ENCODE assay signal across 14 cellular contexts in the genomic region with DNA sequence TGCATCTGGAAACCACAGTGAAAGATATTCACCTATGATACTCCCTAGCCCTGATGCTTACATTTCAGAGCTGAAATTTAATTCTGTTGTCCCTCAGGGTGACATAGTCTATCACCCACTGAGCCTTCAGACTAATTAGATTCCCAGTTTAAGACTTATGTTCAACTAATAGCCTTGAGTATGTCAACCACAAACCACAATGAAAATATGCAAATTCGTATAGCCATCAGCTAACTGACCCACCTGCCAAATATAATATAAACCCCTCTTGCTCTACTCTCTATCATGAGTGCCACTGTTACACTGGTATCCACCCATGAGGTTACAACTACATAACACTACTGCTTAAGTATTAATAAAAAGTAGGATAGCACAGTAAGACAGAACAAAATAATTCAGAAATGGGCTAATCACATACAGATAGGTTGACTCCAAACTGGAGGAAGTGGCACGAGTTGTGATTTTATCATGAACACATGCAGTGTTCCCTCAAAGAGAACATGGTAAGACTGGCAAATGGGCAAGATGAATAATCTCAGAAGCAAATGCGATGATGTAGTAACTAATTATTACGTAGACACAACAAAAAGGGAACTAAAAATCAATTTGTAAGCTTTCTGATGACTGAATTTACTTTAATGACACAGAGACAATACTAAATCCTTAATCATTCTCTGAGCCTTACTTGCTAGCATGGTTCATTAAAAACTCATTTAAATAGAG.
A peak's percentile ranks its signal among the peaks of the same experiment; 100 is the strongest.
DNase-seq lines count a peak whose midpoint lies in the region; ATAC-seq and TF ChIP-seq lines count a peak whose summit lies in the region.
"Had no signal": no experiment of that assay in that cellular context is flagged by ENCODE, and none has a peak within 500 bp of the region (broad histone marks: within the 10 kb centered on the region; RNA-seq: fewer than 3 reads in every experiment).

No MANE protein-coding gene starts in this region.

- H3K9me3 ChIP-seq in DOHH2 (ENCODE audit: control insufficient read depth, insufficient read depth, low read length) = no peaks in the 10 kb centered on the region

- H3F3A ChIP-seq in DOHH2 (ENCODE audit: control insufficient read depth, insufficient read depth) = peaks cover 14% of the 10 kb centered on the region

- H4K20me1 ChIP-seq in DOHH2 (ENCODE audit: control insufficient read depth, insufficient read depth, low read depth, low read length) = no peaks in the 10 kb centered on the region

- H3K27me3 ChIP-seq in DOHH2 (ENCODE audit: control insufficient read depth, low read length) = no peaks in the 10 kb centered on the region

- DNase-seq in RPMI7951 (ENCODE audit: low read depth) = peak; percentile 21
- DNase-seq in amniotic stem cell (lab: John Stamatoyannopoulos, UW) = no peak
- DNase-seq in inferior parietal cortex (ENCODE audit: extremely low spot score) = no peak
- no peak for DNase-seq in GM03348 (ENCODE audit: low spot score)
- DNase-seq: activated CD4-positive, alpha-beta T cell treated with anti-CD3 and anti-CD28 coated beads for 36 hours; activated CD8-positive, alpha-beta memory T cell treated with anti-CD3 and anti-CD28 coated beads, Interleukin-2, amount 50 U/mL, for 4 hours; activated naive CD4-positive, alpha-beta T cell; NCI-H1048; SHP77 treated with DMSO at 0.1 percent for 48 hours; T-helper 9 cell had no signal

- no peak for TF ChIP-seq CTCF in DOHH2 (IDR thresholded peaks at IDR 0.05; ENCODE audit: low read depth, low read length, poor library complexity, severe bottlenecking)

- H3K4me2 ChIP-seq in DOHH2 (ENCODE audit: low read length) = peak overlapping the region; percentile 72

- peak overlapping the region; percentile 63 for H3K4me3 ChIP-seq in DOHH2 (ENCODE audit: low read length)

- peak overlapping the region; percentile 93 for H3K27ac ChIP-seq in DOHH2 (ENCODE audit: low read depth, low read length)

- no peaks in the 10 kb centered on the region for H3K9me2 ChIP-seq in DOHH2 (replicated peaks; ENCODE audit: control insufficient read depth, low read length)

- peaks cover 81% of the 10 kb centered on the region for H3K4me1 ChIP-seq in DOHH2 (ENCODE audit: control insufficient read depth, low read length)

- no peaks in the 10 kb centered on the region for H3K79me2 ChIP-seq in DOHH2 (ENCODE audit: control insufficient read depth, low read length)

- ATAC-seq in GM18873 (IDR thresholded peaks at IDR 0.05; ENCODE audit: low FRiP score, unreplicated experiment) (peak; percentile 52), HG02759 (IDR thresholded peaks at IDR 0.05; ENCODE audit: unreplicated experiment) (peak; percentile 52), esophagus mucosa (no peak)
- ATAC-seq: activated CD4-positive, alpha-beta T cell treated with anti-CD3 and anti-CD28 coated beads for 36 hours had no signal

- H3K36me3 ChIP-seq in DOHH2 (ENCODE audit: control insufficient read depth, low read length) = peaks cover 5% of the 10 kb centered on the region; the same call in 1 of the 2 replicates
